In the genomic region with DNA sequence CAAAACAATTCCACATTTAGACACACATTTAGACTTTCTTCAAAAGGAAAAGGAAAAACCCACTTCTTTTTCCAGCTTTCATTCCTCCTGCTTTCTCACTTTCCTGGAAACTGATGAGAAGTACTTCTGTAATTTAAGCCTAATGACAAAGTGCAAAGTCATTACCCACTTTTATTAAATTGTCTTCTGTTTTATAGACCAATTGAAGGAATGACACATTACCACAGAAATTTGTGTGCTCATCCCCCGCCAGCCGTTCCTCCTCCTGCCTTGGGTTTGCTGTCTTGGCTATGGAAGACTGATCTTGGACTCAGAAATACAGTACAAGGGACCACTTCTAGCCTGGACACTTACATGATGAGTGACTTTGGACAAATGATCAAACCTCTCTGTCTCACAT, we compare ENCODE assay signal across 26 cellular contexts.
"Had no signal": no experiment of that assay in that cellular context is flagged by ENCODE, and none has a peak within 500 bp of the region (broad histone marks: within the 10 kb centered on the region; RNA-seq: fewer than 3 reads in every experiment).

No MANE protein-coding gene starts in this region.

- H3K27ac ChIP-seq: brain microvascular endothelial cell, esophagus muscularis mucosa, gastroesophageal sphincter, heart left ventricle, neutrophil, pancreas, psoas muscle, tibial artery had no signal

- H3K4me3 ChIP-seq: esophagus muscularis mucosa, gastroesophageal sphincter, heart left ventricle, pancreas, psoas muscle, tibial artery had no signal

- H3K4me1 Mint-ChIP-seq: activated B cell treated with CpG ODN at 0.5 μM for 24 hours; activated CD4-positive, alpha-beta T cell treated with anti-CD3 and anti-CD28 coated beads for 36 hours; activated naive CD8-positive, alpha-beta T cell treated with anti-CD3 and anti-CD28 coated beads, Interleukin-2, amount 10 ng/mL, durations not matched to agents 7 days and 5 days had no signal

- ATAC-seq: activated CD4-positive, alpha-beta T cell treated with anti-CD3 and anti-CD28 coated beads for 36 hours; activated T-cell treated with anti-CD3 and anti-CD28 coated beads, Interleukin-2, amount 50 U/mL, for 4 hours; effector memory CD8-positive, alpha-beta T cell; gastroesophageal sphincter; heart left ventricle; left ventricle myocardium superior; natural killer cell treated with Interleukin-12 subunit alpha and Interleukin-12 subunit beta and Interleukin-15 and Interleukin-18, amount 100 ng/mL, for 72 hours; psoas muscle; right cardiac atrium had no signal

- DNase-seq: activated B cell treated with CpG ODN at 0.5 μM for 24 hours; activated CD4-positive, alpha-beta T cell treated with anti-CD3 and anti-CD28 coated beads for 36 hours; activated CD4-positive, alpha-beta T cell treated with anti-CD3 and anti-CD28 coated beads, Interleukin-2, amount 50 U/mL, for 48 hours; activated CD8-positive, alpha-beta memory T cell treated with anti-CD3 and anti-CD28 coated beads, Interleukin-2, amount 50 U/mL, for 48 hours; activated naive CD4-positive, alpha-beta T cell; activated naive CD8-positive, alpha-beta T cell treated with anti-CD3 and anti-CD28 coated beads, Interleukin-2, amount 10 ng/mL, durations not matched to agents 7 days and 5 days; activated T-cell treated with anti-CD3 and anti-CD28 coated beads, Interleukin-2, amount 50 U/mL, for 4 hours; brain microvascular endothelial cell; central memory CD4-positive, alpha-beta T cell; effector memory CD8-positive, alpha-beta T cell; heart left ventricle; left ventricle myocardium superior; midbrain; pancreas; psoas muscle; right cardiac atrium; stimulated activated CD4-positive, alpha-beta T cell treated with anti-CD3 and anti-CD28 coated beads, Interleukin-12 subunit alpha, Interleukin-12 subunit beta, amount 100 ng/mL, for 4 hours; substantia nigra; tibial artery had no signal

- H3K27me3 Mint-ChIP-seq: activated B cell treated with CpG ODN at 0.5 μM for 24 hours; activated CD4-positive, alpha-beta T cell treated with anti-CD3 and anti-CD28 coated beads for 36 hours; activated naive CD8-positive, alpha-beta T cell treated with anti-CD3 and anti-CD28 coated beads, Interleukin-2, amount 10 ng/mL, durations not matched to agents 7 days and 5 days; effector memory CD8-positive, alpha-beta T cell; natural killer cell treated with Interleukin-12 subunit alpha and Interleukin-12 subunit beta and Interleukin-15 and Interleukin-18, amount 100 ng/mL, for 72 hours; stimulated activated naive CD8-positive, alpha-beta T cell treated with anti-CD3 and anti-CD28 coated beads, Interleukin-15, Interleukin-2, amounts not matched to agents 100 ng/mL and 50 ng/mL, for 24 hours had no signal

- H3K27me3 ChIP-seq: brain microvascular endothelial cell, esophagus muscularis mucosa, gastroesophageal sphincter, heart left ventricle, neutrophil, pancreas, tibial artery had no signal

- H3K9me3 ChIP-seq: esophagus muscularis mucosa, neutrophil, pancreas, psoas muscle had no signal

- H3K4me1 ChIP-seq: esophagus muscularis mucosa, gastroesophageal sphincter, heart left ventricle, pancreas, psoas muscle, tibial artery had no signal

- H3K36me3 Mint-ChIP-seq: activated naive CD8-positive, alpha-beta T cell treated with anti-CD3 and anti-CD28 coated beads, Interleukin-2, amount 10 ng/mL, durations not matched to agents 7 days and 5 days; natural killer cell treated with Interleukin-12 subunit alpha and Interleukin-12 subunit beta and Interleukin-15 and Interleukin-18, amount 100 ng/mL, for 72 hours had no signal

- H3K27ac Mint-ChIP-seq: activated B cell treated with CpG ODN at 0.5 μM for 24 hours; activated CD4-positive, alpha-beta T cell treated with anti-CD3 and anti-CD28 coated beads for 36 hours; activated naive CD8-positive, alpha-beta T cell treated with anti-CD3 and anti-CD28 coated beads, Interleukin-2, amount 10 ng/mL, durations not matched to agents 7 days and 5 days; activated T-helper 2 cell treated with anti-CD3 and anti-CD28 coated beads, Interferon-gamma antibody, Interleukin-2, Interleukin-4, amounts not matched to agents 10 μg/mL and 5 μg/mL and 100 μg/mL, durations not matched to agents 14 hours and 24 hours and 36 hours; effector memory CD8-positive, alpha-beta T cell; natural killer cell treated with Interleukin-12 subunit alpha and Interleukin-12 subunit beta and Interleukin-15 and Interleukin-18, amount 100 ng/mL, for 72 hours; stimulated activated naive CD8-positive, alpha-beta T cell treated with anti-CD3 and anti-CD28 coated beads, Interleukin-15, Interleukin-2, amounts not matched to agents 100 ng/mL and 50 ng/mL, for 24 hours; T-helper 1 cell treated with Interleukin-12 subunit alpha and Interleukin-12 subunit beta and Interleukin-4 antibody, amounts not matched to agents 30 μg/mL and 1 μg/mL, for 36 hours had no signal

- H3K4me3 Mint-ChIP-seq: activated B cell treated with CpG ODN at 0.5 μM for 24 hours; activated CD4-positive, alpha-beta T cell treated with anti-CD3 and anti-CD28 coated beads for 36 hours; activated naive CD8-positive, alpha-beta T cell treated with anti-CD3 and anti-CD28 coated beads, Interleukin-2, amount 10 ng/mL, durations not matched to agents 7 days and 5 days; activated T-cell treated with anti-CD3 and anti-CD28 coated beads, Interleukin-2, amount 50 U/mL, for 4 hours; effector memory CD8-positive, alpha-beta T cell; natural killer cell treated with Interleukin-12 subunit alpha and Interleukin-12 subunit beta and Interleukin-15 and Interleukin-18, amount 100 ng/mL, for 72 hours; stimulated activated naive CD8-positive, alpha-beta T cell treated with anti-CD3 and anti-CD28 coated beads, Interleukin-15, Interleukin-2, amounts not matched to agents 100 ng/mL and 50 ng/mL, for 24 hours; T-helper 1 cell treated with Interleukin-12 subunit alpha and Interleukin-12 subunit beta and Interleukin-4 antibody, amounts not matched to agents 30 μg/mL and 1 μg/mL, for 36 hours had no signal

- H3K9me3 Mint-ChIP-seq: activated T-helper 2 cell treated with anti-CD3 and anti-CD28 coated beads, Interferon-gamma antibody, Interleukin-2, Interleukin-4, amounts not matched to agents 10 μg/mL and 5 μg/mL and 100 μg/mL, durations not matched to agents 14 hours and 24 hours and 36 hours; T-helper 1 cell treated with Interleukin-12 subunit alpha and Interleukin-12 subunit beta and Interleukin-4 antibody, amounts not matched to agents 30 μg/mL and 1 μg/mL, for 36 hours had no signal

- H3K36me3 ChIP-seq: brain microvascular endothelial cell, esophagus muscularis mucosa, gastroesophageal sphincter, heart left ventricle, neutrophil, pancreas, tibial artery had no signal
